Comparison of ENCODE assay signal across 12 cellular contexts in genomic region chr12:80946591-80946990, GRCh38. TPM values are rescaled to one million over a fixed set of nuclear protein-coding genes. Genes with fewer than 3 reads are reported as not detected.
DNase-seq lines count a peak whose midpoint lies in the region; ATAC-seq, FAIRE-seq and TF ChIP-seq lines count a peak whose summit lies in the region.
"Had no signal": no experiment of that assay in that cellular context is flagged by ENCODE, and none has a peak within 500 bp of the region (broad histone marks: within the 10 kb centered on the region; RNA-seq: fewer than 3 reads in every experiment).

No MANE protein-coding gene starts in this region.

- TF ChIP-seq POLR2A in A549 (IDR thresholded peaks at IDR 0.05; ENCODE audit: low read length), result no peak

- H3K36me3 Mint-ChIP-seq in natural killer cell treated with Interleukin-12 subunit alpha and Interleukin-12 subunit beta and Interleukin-15 and Interleukin-18, amount 100 ng/mL, for 72 hours, result no peaks in the 10 kb centered on the region
- H3K36me3 Mint-ChIP-seq: stimulated activated naive B cell treated with anti-CD40 and anti-IgM and Interleukin-4, amounts not matched to agents 10 μg/mL and 1 μg/mL and 100 μg/mL, for 72 hours had no signal

- no peaks in the 10 kb centered on the region for H3K4me1 ChIP-seq in A549

- H3K9me3 ChIP-seq in A549, result no peaks in the 10 kb centered on the region

- ATAC-seq in A549 (peak in 1 of 2 experiments; percentile 53; a peak in 1 of 6 replicates), HG03095 (IDR thresholded peaks at IDR 0.05; ENCODE audit: unreplicated experiment) (no peak)
- no peak for ATAC-seq in natural killer cell treated with Interleukin-12 subunit alpha and Interleukin-12 subunit beta and Interleukin-15 and Interleukin-18, amount 100 ng/mL, for 72 hours
- ATAC-seq: stimulated activated naive B cell treated with anti-CD40 and anti-IgM and Interleukin-4, amounts not matched to agents 10 μg/mL and 1 μg/mL and 100 μg/mL, for 72 hours had no signal

- 6% methylated on average over 3 of the region's 3 CpGs for WGBS in A549 (ENCODE audit: missing lambda C conversion rate)

- TF ChIP-seq RAD21 in A549 (conservative IDR thresholded peaks at IDR 0.05 in 1 of 2, IDR thresholded peaks at IDR 0.05 in 1 of 2), result peak in 1 of 2 experiments; percentile 26; a peak in 3 of 5 replicates

- TF ChIP-seq CTCF in A549 (IDR thresholded peaks at IDR 0.05) (no peak), GM12873 (IDR thresholded peaks at IDR 0.05; ENCODE audit: insufficient read depth, low read depth, low read length, missing control alignments) (peak; percentile 23), epithelial cell of proximal tubule (conservative IDR thresholded peaks at IDR 0.05; ENCODE audit: low read depth, low read length) (peak; percentile 39)

- FAIRE-seq in A549 (lab: Jason Lieb, UNC), result peak; percentile 28

- TF ChIP-seq EP300 in A549 (IDR thresholded peaks at IDR 0.05), result no peak

- H3K4me2 ChIP-seq in A549, result no peak overlapping the region

- H3K27ac Mint-ChIP-seq in natural killer cell treated with Interleukin-12 subunit alpha and Interleukin-12 subunit beta and Interleukin-15 and Interleukin-18, amount 100 ng/mL, for 72 hours, result no peak overlapping the region
- H3K27ac Mint-ChIP-seq: stimulated activated naive B cell treated with anti-CD40 and anti-IgM and Interleukin-4, amounts not matched to agents 10 μg/mL and 1 μg/mL and 100 μg/mL, for 72 hours had no signal

- CTCF ChIA-PET in A549 (lab: Yijun Ruan, JAX), result interaction anchor here (1.3 kb wide), 1 partner anchor 10 kb away, joined by 4 read pairs; no protein-coding TSS in a partner anchor

- DNase-seq in A549 (ENCODE audit: low read depth in 1 of 2, low spot score in 1 of 2) (no peak), LHCN-M2 (ENCODE audit: low read depth) (peak; percentile 7), epithelial cell of proximal tubule (ENCODE audit: low read depth) (no peak), NCI-H1048 (lab: John Stamatoyannopoulos, UW) (no peak), Ammon's horn (ENCODE audit: low spot score) (no peak)
- no peak for DNase-seq in natural killer cell treated with Interleukin-12 subunit alpha and Interleukin-12 subunit beta and Interleukin-15 and Interleukin-18, amount 100 ng/mL, for 72 hours (ENCODE audit: low spot score)
- DNase-seq: activated CD4-positive, CD25-positive, alpha-beta regulatory T cell treated with anti-CD3 and anti-CD28 coated beads, Interleukin-2, amount 50 U/mL, for 72 hours; DMS79; NCI-H82; stimulated activated naive B cell treated with anti-CD40 and anti-IgM and Interleukin-4, amounts not matched to agents 10 μg/mL and 1 μg/mL and 100 μg/mL, for 72 hours had no signal

- H3K27ac ChIP-seq in A549, result no peak overlapping the region

- POLR2A ChIA-PET in A549 (lab: Yijun Ruan, JAX), result no interaction called here

- peaks cover 7% of the 10 kb centered on the region for H3K9me3 Mint-ChIP-seq in natural killer cell treated with Interleukin-12 subunit alpha and Interleukin-12 subunit beta and Interleukin-15 and Interleukin-18, amount 100 ng/mL, for 72 hours
- H3K9me3 Mint-ChIP-seq: stimulated activated naive B cell treated with anti-CD40 and anti-IgM and Interleukin-4, amounts not matched to agents 10 μg/mL and 1 μg/mL and 100 μg/mL, for 72 hours had no signal

- H3K4me3 ChIP-seq in A549 (no peak overlapping the region), epithelial cell of proximal tubule (ENCODE audit: low read depth, low read length) (no peak overlapping the region)

- H3K27me3 Mint-ChIP-seq in natural killer cell treated with Interleukin-12 subunit alpha and Interleukin-12 subunit beta and Interleukin-15 and Interleukin-18, amount 100 ng/mL, for 72 hours, result no peaks in the 10 kb centered on the region
- H3K27me3 Mint-ChIP-seq: stimulated activated naive B cell treated with anti-CD40 and anti-IgM and Interleukin-4, amounts not matched to agents 10 μg/mL and 1 μg/mL and 100 μg/mL, for 72 hours had no signal

- no peak overlapping the region for H3K4me3 Mint-ChIP-seq in natural killer cell treated with Interleukin-12 subunit alpha and Interleukin-12 subunit beta and Interleukin-15 and Interleukin-18, amount 100 ng/mL, for 72 hours
- H3K4me3 Mint-ChIP-seq: stimulated activated naive B cell treated with anti-CD40 and anti-IgM and Interleukin-4, amounts not matched to agents 10 μg/mL and 1 μg/mL and 100 μg/mL, for 72 hours had no signal

- H3K4me1 Mint-ChIP-seq in natural killer cell treated with Interleukin-12 subunit alpha and Interleukin-12 subunit beta and Interleukin-15 and Interleukin-18, amount 100 ng/mL, for 72 hours (ENCODE audit: low read depth in 2 of 2), result no peaks in the 10 kb centered on the region
- H3K4me1 Mint-ChIP-seq: stimulated activated naive B cell treated with anti-CD40 and anti-IgM and Interleukin-4, amounts not matched to agents 10 μg/mL and 1 μg/mL and 100 μg/mL, for 72 hours had no signal

TF ChIP-seq in A549, 52 proteins besides CTCF, POLR2A, EP300 and RAD21:
- no peak for TF ChIP-seq JUN (IDR thresholded peaks at IDR 0.05)
- TF ChIP-seq GATA3 (IDR thresholded peaks at IDR 0.05; ENCODE audit: borderline replicate concordance), result no peak
TF ChIP-seq in A549: peak in this region for 0.

RNA-seq across cellular contexts. Expression of gene LIN7A, which starts 8.9 kb away (rescaled TPM):
- polyA plus RNA-seq in A549 (2011; rRNA removed) (2.6 and 3.2 TPM in 2 replicates), A549 (2017; fragmentation: RNase III; extraction: RNeasy Plus Mini Kit Qiagen cat#74134 plus additional on column Dnase treatment) (0.21 to 0.23 TPM (median 0.21 TPM) in 3 replicates)
- 0.31 and 0.63 TPM in 2 replicates for polyA plus RNA-seq in A549 (2012; cell fraction: cytosol; rRNA removed)
- polyA plus RNA-seq in A549 (2012; cell fraction: nucleus; rRNA removed), result 0.17 and 0.48 TPM in 2 replicates
- polyA minus RNA-seq in A549 (2011; rRNA and poly(A)+ RNA removed), result 1.7 and 3.1 TPM in 2 replicates
- total RNA-seq in LHCN-M2 (2014; rRNA removed) (0.57 and 1.3 TPM in 2 replicates), epithelial cell of proximal tubule (2.2 and 2.3 TPM in 2 replicates)
- polyA plus RNA-seq in LHCN-M2 (2012), result 1.1 TPM
- total RNA-seq in natural killer cell treated with Interleukin-12 subunit alpha and Interleukin-12 subunit beta and Interleukin-15 and Interleukin-18, amount 100 ng/mL, for 72 hours, result under 1 TPM in 1 of 2 donors, not detected in 1; 0.75 TPM
